In the genomic region with DNA sequence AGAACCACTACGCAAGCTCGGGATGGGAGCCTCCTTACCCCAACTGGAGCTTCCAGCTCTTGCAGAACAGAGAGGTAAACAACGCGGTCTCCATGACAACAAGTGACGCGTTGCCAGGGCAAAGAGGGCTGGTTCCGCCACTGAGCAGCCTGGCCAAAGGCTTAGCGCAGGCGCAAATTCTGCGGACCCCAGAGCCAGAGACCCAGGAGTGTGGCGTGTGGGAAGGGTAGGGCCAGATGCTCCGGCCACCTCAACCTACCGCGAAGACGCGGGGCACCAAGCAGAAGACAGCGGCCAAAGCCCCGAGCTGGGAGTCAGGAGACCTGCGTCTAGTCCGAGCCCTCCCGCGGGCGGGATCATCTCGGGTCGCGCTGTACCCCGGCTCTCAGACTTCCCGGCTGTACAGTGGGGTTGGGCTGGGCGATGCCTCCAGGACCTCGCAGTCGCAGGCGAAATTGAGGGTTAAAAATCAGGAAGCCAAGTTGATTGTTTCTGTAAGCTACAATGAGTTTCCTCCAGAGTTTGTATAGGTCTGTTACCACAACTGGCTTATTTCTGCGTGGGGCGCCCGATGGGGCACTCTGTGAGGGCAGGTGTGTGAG, we compare ENCODE assay signal across 9 cellular contexts. TPM values are rescaled to one million over a fixed set of nuclear protein-coding genes. Genes with fewer than 3 reads are reported as not detected.
DNase-seq lines count a peak whose midpoint lies in the region; ATAC-seq and TF ChIP-seq lines count a peak whose summit lies in the region.
"Had no signal": no experiment of that assay in that cellular context is flagged by ENCODE, and none has a peak within 500 bp of the region (broad histone marks: within the 10 kb centered on the region; RNA-seq: fewer than 3 reads in every experiment).

Gene TEKT1 (minus strand): TSS at position 68 of the 602 bp plus-strand sequence. CDS start 1,353 bp downstream, outside the sequence.

- peak; percentile 81 for ATAC-seq in mucosa of descending colon
- no peak for ATAC-seq in GM21390 (IDR thresholded peaks at IDR 0.05; ENCODE audit: unreplicated experiment)

- H3K27me3 ChIP-seq in esophagus squamous epithelium = peaks cover 0 to 90% (median 6%) of the 10 kb centered on the region in 4 donors

- H3K36me3 ChIP-seq in esophagus squamous epithelium = no peaks in the 10 kb centered on the region
- no peaks in the 10 kb centered on the region for H3K36me3 ChIP-seq in mucosa of descending colon (ENCODE audit: low read depth)

- intact Hi-C loops in esophagus squamous epithelium (cut with DNase I) = loop anchor here (10.0 kb wide), 1 partner anchor 163 kb away; the partner anchor contains the start of gene ALOX12
- intact Hi-C loops in mucosa of descending colon (cut with DNase I, micrococcal nuclease) = no loop called here

- TF ChIP-seq POLR2A in esophagus squamous epithelium (IDR thresholded peaks at IDR 0.05) = no peak

- H3K4me1 ChIP-seq in esophagus squamous epithelium (peaks cover 6 to 12% (median 10%) of the 10 kb centered on the region in 3 donors), mucosa of descending colon (ENCODE audit: low read depth) (no peaks in the 10 kb centered on the region)

- H3K9me3 ChIP-seq in esophagus squamous epithelium (no peaks in the 10 kb centered on the region), mucosa of descending colon (no peaks in the 10 kb centered on the region)

- TF ChIP-seq CTCF in esophagus squamous epithelium (IDR thresholded peaks at IDR 0.05) = no peak
- TF ChIP-seq CTCF in mucosa of descending colon (IDR thresholded peaks at IDR 0.05) = no peak

- DNase-seq in GM04504 (ENCODE audit: low read depth) (peak; percentile 21), NCI-H2196 treated with DMSO at 0.1 percent for 48 hours (lab: John Stamatoyannopoulos, UW; ENCODE audit: unreplicated experiment) (peak; percentile 3), activated T-cell treated with anti-CD3 and anti-CD28 coated beads for 48 hours (ENCODE audit: low read depth) (peak; percentile 47), esophagus squamous epithelium (lab: John Stamatoyannopoulos, UW) (peak; percentile 22), mucosa of descending colon (peak; percentile 59 to 80 (median 66)), UCSD-AML1 (lab: John Stamatoyannopoulos, UW; ENCODE audit: unreplicated experiment) (no peak)
- peak; percentile 46 to 52 for DNase-seq in stimulated activated CD8-positive, alpha-beta memory T cell treated with anti-CD3 and anti-CD28 coated beads, Interleukin-2, amount 100 ng/mL, for 1 hour (ENCODE audit: low read depth in 2 of 2)

- H3K4me3 ChIP-seq in esophagus squamous epithelium (peak within 1 kb of the TSS; percentile 20 to 63 (median 43)), mucosa of descending colon (no peak within 1 kb of the TSS)
- H3K4me3 ChIP-seq: SK-N-MC had no signal

- 0 to 5% methylated on average over 15 to 16 of the region's 35 CpGs for WGBS in esophagus squamous epithelium, 2 donors

- H3K27ac ChIP-seq in esophagus squamous epithelium = no peak within 1 kb of the TSS
- H3K27ac ChIP-seq: SK-N-MC had no signal

RNA-seq across cellular contexts. Expression of gene TEKT1, which starts in this region (rescaled TPM):
- total RNA-seq in esophagus squamous epithelium = not detected
- total RNA-seq in mucosa of descending colon = not detected

Comparison
In these comparisons a context has a peak if more than half of its experiments do, and no peak if none do; other contexts are left out.
1. Peak in DNase-seq and H3K4me3 ChIP-seq in esophagus squamous epithelium; RNA of the gene not detected or under 1 TPM.
2. Peak in DNase-seq and ATAC-seq in mucosa of descending colon; RNA of the gene not detected or under 1 TPM.